ENCODE assay signal across 8 cellular contexts in genomic region chr3:10320320-10320677, GRCh38. TPM values are rescaled to one million over a fixed set of nuclear protein-coding genes. Genes with fewer than 3 reads are reported as not detected.
DNase-seq lines count a peak whose midpoint lies in the region; ATAC-seq and TF ChIP-seq lines count a peak whose summit lies in the region.

No MANE protein-coding gene starts in this region.

- H3K9me3 ChIP-seq in adipocyte (ENCODE audit: control insufficient read depth, low read length) (no peaks in the 10 kb centered on the region), left lung (no peaks in the 10 kb centered on the region), thyroid gland (no peaks in the 10 kb centered on the region)

- peak overlapping the region; percentile 94 for H3K4me3 Mint-ChIP-seq in activated CD4-positive, alpha-beta T cell treated with anti-CD3 and anti-CD28 coated beads, Interleukin-2, amount 10 ng/mL, durations not matched to agents 7 days and 5 days

- H3K27ac Mint-ChIP-seq in activated CD4-positive, alpha-beta T cell treated with anti-CD3 and anti-CD28 coated beads, Interleukin-2, amount 10 ng/mL, durations not matched to agents 7 days and 5 days, result peak overlapping the region; percentile 90

- H3K4me3 ChIP-seq in adipocyte (ENCODE audit: low read length) (peak overlapping the region; percentile 99), left lung (peak overlapping the region; percentile 84 to 95), thyroid gland (replicated peaks in 1 of 3) (peak overlapping the region; percentile 74 to 96 (median 95))

- CTCF ChIA-PET in activated CD4-positive, alpha-beta T cell treated with anti-CD3 and anti-CD28 coated beads, Interleukin-2, amount 10 ng/mL, durations not matched to agents 7 days and 5 days (lab: Charles Lee), result interaction anchor here (0.6 to 3.0 kb wide), 6 partner anchors 10 to 389 kb away, joined by 3 to 25 read pairs (median 4); partner anchors contain the start of gene CRELD1

- peaks cover 5% of the 10 kb centered on the region for H3K27me3 Mint-ChIP-seq in activated CD4-positive, alpha-beta T cell treated with anti-CD3 and anti-CD28 coated beads, Interleukin-2, amount 10 ng/mL, durations not matched to agents 7 days and 5 days

- no peaks in the 10 kb centered on the region for H3K9me3 Mint-ChIP-seq in activated CD4-positive, alpha-beta T cell treated with anti-CD3 and anti-CD28 coated beads, Interleukin-2, amount 10 ng/mL, durations not matched to agents 7 days and 5 days

- POLR2A ChIA-PET in activated CD4-positive, alpha-beta T cell treated with anti-CD3 and anti-CD28 coated beads, Interleukin-2, amount 10 ng/mL, durations not matched to agents 7 days and 5 days (lab: Charles Lee), result no interaction called here

- no peak for DNase-seq in activated CD4-positive, alpha-beta T cell treated with anti-CD3 and anti-CD28 coated beads, Interleukin-2, amount 10 ng/mL, durations not matched to agents 7 days and 5 days
- DNase-seq in activated CD4-positive, alpha-beta T cell treated with anti-CD3 and anti-CD28 coated beads for 4 hours, result no peak
- DNase-seq in adipocyte (ENCODE audit: low read depth) (peak; percentile 22), left lung (no peak), thyroid gland (no peak), GM13976 (ENCODE audit: low spot score) (no peak)

- H3K36me3 Mint-ChIP-seq in activated CD4-positive, alpha-beta T cell treated with anti-CD3 and anti-CD28 coated beads, Interleukin-2, amount 10 ng/mL, durations not matched to agents 7 days and 5 days (ENCODE audit: low read depth), result peaks cover 7% of the 10 kb centered on the region

- intact Hi-C loops in left lung (cut with DNase I), result no loop called here
- intact Hi-C loops in thyroid gland (cut with DNase I), result no loop called here

- peaks cover 27% of the 10 kb centered on the region for H3K4me1 Mint-ChIP-seq in activated CD4-positive, alpha-beta T cell treated with anti-CD3 and anti-CD28 coated beads, Interleukin-2, amount 10 ng/mL, durations not matched to agents 7 days and 5 days

- in situ Hi-C loops in GM13976 (cut with MboI; ENCODE audit: low sequenced_read_pairs, unreplicated experiment), result no loop called here

- H3K4me1 ChIP-seq in adipocyte (ENCODE audit: control insufficient read depth, insufficient read depth, low read length) (peaks cover 22% of the 10 kb centered on the region), left lung (peaks cover 7 to 30% of the 10 kb centered on the region in 2 donors), thyroid gland (peaks cover 3 to 6% of the 10 kb centered on the region in 2 donors)

- H3K9ac ChIP-seq in adipocyte (ENCODE audit: low read length), result peak overlapping the region; percentile 100

- no peak for TF ChIP-seq POLR2A in thyroid gland (IDR thresholded peaks at IDR 0.05)

- H3K27ac ChIP-seq in left lung (peak overlapping the region; percentile 82 to 86), thyroid gland (peak overlapping the region in 1 of 3 donors; percentile 87)

- no peak for TF ChIP-seq CTCF in left lung (IDR thresholded peaks at IDR 0.05)
- no peak for TF ChIP-seq CTCF in thyroid gland (IDR thresholded peaks at IDR 0.05)
- no peak for TF ChIP-seq CTCF in GM13976 (IDR thresholded peaks at IDR 0.05; ENCODE audit: borderline replicate concordance, control extremely low read depth, extremely low read depth, insufficient read depth, missing control alignments)

- peaks cover 10% of the 10 kb centered on the region for H3K27me3 ChIP-seq in adipocyte (replicated peaks; ENCODE audit: control insufficient read depth, insufficient read depth, low read length)
- no peaks in the 10 kb centered on the region for H3K27me3 ChIP-seq in left lung
- no peaks in the 10 kb centered on the region for H3K27me3 ChIP-seq in thyroid gland

- WGBS in thyroid gland, 2 donors, result 1 to 2% methylated on average over 9 of the region's 9 CpGs

- H3K36me3 ChIP-seq in adipocyte (ENCODE audit: control insufficient read depth, insufficient read depth, low read length, severe bottlenecking) (peaks cover 37% of the 10 kb centered on the region), left lung (peaks cover 10 to 37% of the 10 kb centered on the region in 2 donors), thyroid gland (peaks cover 14 to 24% of the 10 kb centered on the region in 2 donors)

- ATAC-seq in left lung, result peak; percentile 22
- ATAC-seq in HG02763 (IDR thresholded peaks at IDR 0.05; ENCODE audit: unreplicated experiment), result no peak
- ATAC-seq in HG02938 (IDR thresholded peaks at IDR 0.05; ENCODE audit: unreplicated experiment), result no peak

RNA-seq across cellular contexts. Expression of gene SEC13, which starts 0.6 kb away (rescaled TPM):
- 10 to 100 TPM; 81.3 to 85.5 TPM for total RNA-seq in activated CD4-positive, alpha-beta T cell treated with anti-CD3 and anti-CD28 coated beads, Interleukin-2, amount 10 ng/mL, durations not matched to agents 7 days and 5 days
- total RNA-seq in left lung (100 to 1,000 TPM; 130 to 131 TPM), thyroid gland (100 to 1,000 TPM in 3 of 4 donors, 10 to 100 TPM in 1; 93.3 to 156 (median 136) TPM)

RNA-seq across cellular contexts. Expression of gene GHRL, which starts 27.6 kb away (rescaled TPM):
- under 1 TPM; 0.30 to 0.56 TPM for total RNA-seq in activated CD4-positive, alpha-beta T cell treated with anti-CD3 and anti-CD28 coated beads, Interleukin-2, amount 10 ng/mL, durations not matched to agents 7 days and 5 days
- total RNA-seq in left lung (1 to 10 TPM in 1 of 2 donors, under 1 TPM in 1; 0.17 to 3.0 TPM), thyroid gland (1 to 10 TPM in 2 of 4 donors, under 1 TPM in 1, not detected in 1; 0.56 to 1.2 (median 1.1) TPM)
